Comparison of ENCODE assay signal across 2 cellular contexts in the genomic region with DNA sequence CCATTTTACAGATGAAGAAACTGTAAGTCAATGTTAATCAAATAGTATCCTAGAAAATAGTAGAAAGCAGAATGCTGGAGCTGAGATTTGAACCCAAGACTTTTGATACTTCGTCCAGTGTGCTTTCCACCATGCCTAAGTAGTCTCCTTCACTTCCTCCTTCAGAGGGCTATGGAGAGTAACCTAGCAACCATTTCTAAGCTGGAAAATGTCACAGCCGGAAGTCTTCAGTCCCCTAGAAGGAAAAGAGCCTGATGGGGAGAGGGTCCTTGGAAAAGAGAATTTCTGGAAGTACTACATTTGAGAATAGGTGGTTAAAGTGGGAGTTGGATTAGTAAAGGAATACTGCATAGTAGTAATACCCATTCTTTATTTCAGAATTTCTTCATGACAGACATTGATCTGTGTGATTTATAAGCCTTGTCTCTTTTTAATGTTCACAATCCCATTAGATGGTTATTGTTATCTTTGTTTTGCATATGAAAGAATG.
TF ChIP-seq lines count a peak whose summit lies in the region.

No MANE protein-coding gene starts in this region.

TF ChIP-seq in GM23338, 12 proteins besides CTCF, POLR2A, EP300 and RAD21:
- no peak for TF ChIP-seq EZH2 (IDR thresholded peaks at IDR 0.05; ENCODE audit: low read depth, unreplicated experiment)
- TF ChIP-seq CREB1 (CRISPR knock-in tag; IDR thresholded peaks at IDR 0.05; ENCODE audit: low read depth) = no peak
- TF ChIP-seq JUNB (IDR thresholded peaks at IDR 0.05; ENCODE audit: unreplicated experiment) = no peak
- TF ChIP-seq, protein P1, sequence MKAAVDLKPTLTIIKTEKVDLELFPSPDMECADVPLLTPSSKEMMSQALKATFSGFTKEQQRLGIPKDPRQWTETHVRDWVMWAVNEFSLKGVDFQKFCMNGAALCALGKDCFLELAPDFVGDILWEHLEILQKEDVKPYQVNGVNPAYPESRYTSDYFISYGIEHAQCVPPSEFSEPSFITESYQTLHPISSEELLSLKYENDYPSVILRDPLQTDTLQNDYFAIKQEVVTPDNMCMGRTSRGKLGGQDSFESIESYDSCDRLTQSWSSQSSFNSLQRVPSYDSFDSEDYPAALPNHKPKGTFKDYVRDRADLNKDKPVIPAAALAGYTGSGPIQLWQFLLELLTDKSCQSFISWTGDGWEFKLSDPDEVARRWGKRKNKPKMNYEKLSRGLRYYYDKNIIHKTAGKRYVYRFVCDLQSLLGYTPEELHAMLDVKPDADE (IDR thresholded peaks at IDR 0.05) = no peak
- no peak for TF ChIP-seq STAT1 (IDR thresholded peaks at IDR 0.05; ENCODE audit: unreplicated experiment)
- TF ChIP-seq, protein P2, sequence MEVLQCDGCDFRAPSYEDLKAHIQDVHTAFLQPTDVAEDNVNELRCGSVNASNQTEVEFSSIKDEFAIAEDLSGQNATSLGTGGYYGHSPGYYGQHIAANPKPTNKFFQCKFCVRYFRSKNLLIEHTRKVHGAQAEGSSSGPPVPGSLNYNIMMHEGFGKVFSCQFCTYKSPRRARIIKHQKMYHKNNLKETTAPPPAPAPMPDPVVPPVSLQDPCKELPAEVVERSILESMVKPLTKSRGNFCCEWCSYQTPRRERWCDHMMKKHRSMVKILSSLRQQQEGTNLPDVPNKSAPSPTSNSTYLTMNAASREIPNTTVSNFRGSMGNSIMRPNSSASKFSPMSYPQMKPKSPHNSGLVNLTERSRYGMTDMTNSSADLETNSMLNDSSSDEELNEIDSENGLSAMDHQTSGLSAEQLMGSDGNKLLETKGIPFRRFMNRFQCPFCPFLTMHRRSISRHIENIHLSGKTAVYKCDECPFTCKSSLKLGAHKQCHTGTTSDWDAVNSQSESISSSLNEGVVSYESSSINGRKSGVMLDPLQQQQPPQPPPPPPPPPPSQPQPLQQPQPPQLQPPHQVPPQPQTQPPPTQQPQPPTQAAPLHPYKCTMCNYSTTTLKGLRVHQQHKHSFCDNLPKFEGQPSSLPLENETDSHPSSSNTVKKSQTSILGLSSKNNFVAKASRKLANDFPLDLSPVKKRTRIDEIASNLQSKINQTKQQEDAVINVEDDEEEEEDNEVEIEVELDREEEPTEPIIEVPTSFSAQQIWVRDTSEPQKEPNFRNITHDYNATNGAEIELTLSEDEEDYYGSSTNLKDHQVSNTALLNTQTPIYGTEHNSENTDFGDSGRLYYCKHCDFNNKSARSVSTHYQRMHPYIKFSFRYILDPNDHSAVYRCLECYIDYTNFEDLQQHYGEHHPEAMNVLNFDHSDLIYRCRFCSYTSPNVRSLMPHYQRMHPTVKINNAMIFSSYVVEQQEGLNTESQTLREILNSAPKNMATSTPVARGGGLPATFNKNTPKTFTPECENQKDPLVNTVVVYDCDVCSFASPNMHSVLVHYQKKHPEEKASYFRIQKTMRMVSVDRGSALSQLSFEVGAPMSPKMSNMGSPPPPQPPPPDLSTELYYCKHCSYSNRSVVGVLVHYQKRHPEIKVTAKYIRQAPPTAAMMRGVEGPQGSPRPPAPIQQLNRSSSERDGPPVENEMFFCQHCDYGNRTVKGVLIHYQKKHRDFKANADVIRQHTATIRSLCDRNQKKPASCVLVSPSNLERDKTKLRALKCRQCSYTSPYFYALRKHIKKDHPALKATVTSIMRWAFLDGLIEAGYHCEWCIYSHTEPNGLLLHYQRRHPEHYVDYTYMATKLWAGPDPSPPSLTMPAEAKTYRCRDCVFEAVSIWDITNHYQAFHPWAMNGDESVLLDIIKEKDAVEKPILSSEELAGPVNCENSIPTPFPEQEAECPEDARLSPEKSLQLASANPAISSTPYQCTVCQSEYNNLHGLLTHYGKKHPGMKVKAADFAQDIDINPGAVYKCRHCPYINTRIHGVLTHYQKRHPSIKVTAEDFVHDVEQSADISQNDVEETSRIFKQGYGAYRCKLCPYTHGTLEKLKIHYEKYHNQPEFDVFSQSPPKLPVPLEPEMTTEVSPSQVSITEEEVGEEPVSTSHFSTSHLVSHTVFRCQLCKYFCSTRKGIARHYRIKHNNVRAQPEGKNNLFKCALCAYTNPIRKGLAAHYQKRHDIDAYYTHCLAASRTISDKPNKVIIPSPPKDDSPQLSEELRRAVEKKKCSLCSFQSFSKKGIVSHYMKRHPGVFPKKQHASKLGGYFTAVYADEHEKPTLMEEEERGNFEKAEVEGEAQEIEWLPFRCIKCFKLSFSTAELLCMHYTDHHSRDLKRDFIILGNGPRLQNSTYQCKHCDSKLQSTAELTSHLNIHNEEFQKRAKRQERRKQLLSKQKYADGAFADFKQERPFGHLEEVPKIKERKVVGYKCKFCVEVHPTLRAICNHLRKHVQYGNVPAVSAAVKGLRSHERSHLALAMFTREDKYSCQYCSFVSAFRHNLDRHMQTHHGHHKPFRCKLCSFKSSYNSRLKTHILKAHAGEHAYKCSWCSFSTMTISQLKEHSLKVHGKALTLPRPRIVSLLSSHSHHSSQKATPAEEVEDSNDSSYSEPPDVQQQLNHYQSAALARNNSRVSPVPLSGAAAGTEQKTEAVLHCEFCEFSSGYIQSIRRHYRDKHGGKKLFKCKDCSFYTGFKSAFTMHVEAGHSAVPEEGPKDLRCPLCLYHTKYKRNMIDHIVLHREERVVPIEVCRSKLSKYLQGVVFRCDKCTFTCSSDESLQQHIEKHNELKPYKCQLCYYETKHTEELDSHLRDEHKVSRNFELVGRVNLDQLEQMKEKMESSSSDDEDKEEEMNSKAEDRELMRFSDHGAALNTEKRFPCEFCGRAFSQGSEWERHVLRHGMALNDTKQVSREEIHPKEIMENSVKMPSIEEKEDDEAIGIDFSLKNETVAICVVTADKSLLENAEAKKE (CRISPR knock-in tag; IDR thresholded peaks at IDR 0.05) = no peak
- no peak for TF ChIP-seq POLR2AphosphoS5 (IDR thresholded peaks at IDR 0.05; ENCODE audit: low read depth)

TF ChIP-seq in H1, 55 proteins besides CTCF, POLR2A, EP300 and RAD21:
- TF ChIP-seq SUZ12 (IDR thresholded peaks at IDR 0.05; ENCODE audit: low read length) = no peak
- no peak for TF ChIP-seq SP1 (IDR thresholded peaks at IDR 0.05; ENCODE audit: low read depth, low read length)
- no peak for TF ChIP-seq KDM5A (IDR thresholded peaks at IDR 0.05; ENCODE audit: low read length)
- TF ChIP-seq JUN (IDR thresholded peaks at IDR 0.05; ENCODE audit: low read depth, low read length) = no peak
- no peak for TF ChIP-seq BRCA1 (IDR thresholded peaks at IDR 0.05; ENCODE audit: low read depth, low read length)
- TF ChIP-seq KDM1A (IDR thresholded peaks at IDR 0.05; ENCODE audit: borderline replicate concordance, low read length) = no peak
- no peak for TF ChIP-seq KDM4A (IDR thresholded peaks at IDR 0.05; ENCODE audit: low read depth, low read length, severe bottlenecking)
- TF ChIP-seq, protein P3, sequence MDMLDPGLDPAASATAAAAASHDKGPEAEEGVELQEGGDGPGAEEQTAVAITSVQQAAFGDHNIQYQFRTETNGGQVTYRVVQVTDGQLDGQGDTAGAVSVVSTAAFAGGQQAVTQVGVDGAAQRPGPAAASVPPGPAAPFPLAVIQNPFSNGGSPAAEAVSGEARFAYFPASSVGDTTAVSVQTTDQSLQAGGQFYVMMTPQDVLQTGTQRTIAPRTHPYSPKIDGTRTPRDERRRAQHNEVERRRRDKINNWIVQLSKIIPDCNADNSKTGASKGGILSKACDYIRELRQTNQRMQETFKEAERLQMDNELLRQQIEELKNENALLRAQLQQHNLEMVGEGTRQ (IDR thresholded peaks at IDR 0.05; ENCODE audit: low read length) = no peak
- no peak for TF ChIP-seq TEAD4 (IDR thresholded peaks at IDR 0.05; ENCODE audit: low read depth, low read length)
- TF ChIP-seq RBBP5 (IDR thresholded peaks at IDR 0.05; ENCODE audit: borderline replicate concordance, low read depth, low read length) = no peak
- TF ChIP-seq RXRA (IDR thresholded peaks at IDR 0.05; ENCODE audit: insufficient read depth, low read depth, low read length) = no peak
- TF ChIP-seq RFX5 (IDR thresholded peaks at IDR 0.05; ENCODE audit: borderline replicate concordance, low read depth, low read length) = no peak
- no peak for TF ChIP-seq CEBPB (IDR thresholded peaks at IDR 0.05; ENCODE audit: low read depth, low read length)
- no peak for TF ChIP-seq CBX5 (IDR thresholded peaks at IDR 0.05; ENCODE audit: low read depth, low read length)
- no peak for TF ChIP-seq CHD1 (IDR thresholded peaks at IDR 0.05; ENCODE audit: low read depth, low read length)
- no peak for TF ChIP-seq BCL11A (IDR thresholded peaks at IDR 0.05; ENCODE audit: low read depth in 2 of 2, low read length in 2 of 2)
- no peak for TF ChIP-seq SIN3A (conservative IDR thresholded peaks at IDR 0.05 in 1 of 2, IDR thresholded peaks at IDR 0.05 in 1 of 2; ENCODE audit: low read depth in 1 of 2, low read length in 2 of 2)
- no peak for TF ChIP-seq POU5F1 (IDR thresholded peaks at IDR 0.05; ENCODE audit: low read depth, low read length)
- TF ChIP-seq, protein P4, sequence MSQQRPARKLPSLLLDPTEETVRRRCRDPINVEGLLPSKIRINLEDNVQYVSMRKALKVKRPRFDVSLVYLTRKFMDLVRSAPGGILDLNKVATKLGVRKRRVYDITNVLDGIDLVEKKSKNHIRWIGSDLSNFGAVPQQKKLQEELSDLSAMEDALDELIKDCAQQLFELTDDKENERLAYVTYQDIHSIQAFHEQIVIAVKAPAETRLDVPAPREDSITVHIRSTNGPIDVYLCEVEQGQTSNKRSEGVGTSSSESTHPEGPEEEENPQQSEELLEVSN (IDR thresholded peaks at IDR 0.05) = no peak
